Comparison of ENCODE assay signal across 1 cellular context in genomic region chr19:36849701-36850645, GRCh38.
TF ChIP-seq lines count a peak whose summit lies in the region.

No MANE protein-coding gene starts in this region.

TF ChIP-seq in HepG2, 621 proteins besides CTCF, POLR2A, EP300 and RAD21 (continued from another document and continues in another):
- TF ChIP-seq ZBTB14 (CRISPR knock-in tag; IDR thresholded peaks at IDR 0.05) (no peak), ZNF446 (CRISPR knock-in tag; IDR thresholded peaks at IDR 0.05) (no peak), FLYWCH1 (CRISPR knock-in tag; IDR thresholded peaks at IDR 0.05) (no peak), ZNF781 (CRISPR knock-in tag; IDR thresholded peaks at IDR 0.05; ENCODE audit: borderline replicate concordance, not compliant biosample characterization) (no peak), TBX2 (CRISPR knock-in tag; IDR thresholded peaks at IDR 0.05; ENCODE audit: borderline replicate concordance) (peak; percentile 53), ZNF619 (CRISPR knock-in tag; IDR thresholded peaks at IDR 0.05) (peak; percentile 78), NFE2L1 (CRISPR knock-in tag; IDR thresholded peaks at IDR 0.05; ENCODE audit: borderline replicate concordance) (no peak), ATAD3A (CRISPR knock-in tag; IDR thresholded peaks at IDR 0.05) (no peak), EZH2 (conservative IDR thresholded peaks at IDR 0.05; ENCODE audit: low read depth, low read length) (no peak), ZNF672 (CRISPR knock-in tag; IDR thresholded peaks at IDR 0.05) (no peak), SNAPC2 (CRISPR knock-in tag; IDR thresholded peaks at IDR 0.05) (no peak), MYPOP (CRISPR knock-in tag; IDR thresholded peaks at IDR 0.05) (no peak), ZNF280B (CRISPR knock-in tag; IDR thresholded peaks at IDR 0.05; ENCODE audit: borderline replicate concordance) (peak; percentile 76), ZNF550 (CRISPR knock-in tag; IDR thresholded peaks at IDR 0.05; ENCODE audit: borderline replicate concordance) (peak; percentile 92; the same call in 1 of the 2 replicates), FOXA3 (CRISPR knock-in tag; IDR thresholded peaks at IDR 0.05) (peak; percentile 49; the same call in 1 of the 2 replicates), ZNF33B (CRISPR knock-in tag; IDR thresholded peaks at IDR 0.05) (no peak; the same call in 1 of the 2 replicates), ZNF354B (CRISPR knock-in tag; IDR thresholded peaks at IDR 0.05) (peak; percentile 83; the same call in 1 of the 2 replicates), DNMT1 (CRISPR knock-in tag; IDR thresholded peaks at IDR 0.05) (0 out of 2 replicates have a peak, but pooled peaks have one; percentile 57), ZNF572 (CRISPR knock-in tag; IDR thresholded peaks at IDR 0.05) (0 out of 2 replicates have a peak, but pooled peaks have one; percentile 42), NFIC (IDR thresholded peaks at IDR 0.05; ENCODE audit: low read length) (no peak), ZSCAN31 (CRISPR knock-in tag; IDR thresholded peaks at IDR 0.05; ENCODE audit: low read depth) (0 out of 2 replicates have a peak, but pooled peaks have one; percentile 54), KDM6A (CRISPR knock-in tag; IDR thresholded peaks at IDR 0.05; ENCODE audit: low read depth) (no peak), RFXANK (CRISPR knock-in tag; IDR thresholded peaks at IDR 0.05) (no peak), TRIM24 (CRISPR knock-in tag; IDR thresholded peaks at IDR 0.05) (no peak), E2F2 (CRISPR knock-in tag; IDR thresholded peaks at IDR 0.05; ENCODE audit: borderline replicate concordance) (no peak), ZNF251 (CRISPR knock-in tag; IDR thresholded peaks at IDR 0.05) (no peak), NR2F6 (IDR thresholded peaks at IDR 0.05) (no peak), NR2F6 (CRISPR knock-in tag; IDR thresholded peaks at IDR 0.05) (no peak), POGK (CRISPR knock-in tag; conservative IDR thresholded peaks at IDR 0.05) (0 out of 2 replicates have a peak, but pooled peaks have one; percentile 17), MAX (IDR thresholded peaks at IDR 0.05) (peak; percentile 51), ZFP37 (CRISPR knock-in tag; IDR thresholded peaks at IDR 0.05; ENCODE audit: borderline replicate concordance) (no peak), KLF12 (CRISPR knock-in tag; IDR thresholded peaks at IDR 0.05; ENCODE audit: borderline replicate concordance) (peak; percentile 87; the same call in 1 of the 2 replicates), ZFP36L2 (CRISPR knock-in tag; IDR thresholded peaks at IDR 0.05) (no peak), HMG20B (CRISPR knock-in tag; conservative IDR thresholded peaks at IDR 0.05) (no peak), ZC3H4 (CRISPR knock-in tag; IDR thresholded peaks at IDR 0.05; ENCODE audit: borderline replicate concordance) (no peak), RARG (CRISPR knock-in tag; IDR thresholded peaks at IDR 0.05; ENCODE audit: low read depth) (no peak), GABPA (IDR thresholded peaks at IDR 0.05; ENCODE audit: low read depth, low read length) (peak; percentile 37), GABPA (CRISPR knock-in tag; IDR thresholded peaks at IDR 0.05; ENCODE audit: low read depth) (peak; percentile 83), ELF1 (CRISPR knock-in tag; IDR thresholded peaks at IDR 0.05) (peak; percentile 84), SMYD3 (CRISPR knock-in tag; IDR thresholded peaks at IDR 0.05) (0 out of 2 replicates have a peak, but pooled peaks have one; percentile 54), TOPORS (CRISPR knock-in tag; IDR thresholded peaks at IDR 0.05) (peak; percentile 70; the same call in 1 of the 2 replicates), SRSF1 (optimal IDR thresholded peaks at IDR 0.05; ENCODE audit: low read depth, low read length) (peak; percentile 89), ZZZ3 (CRISPR knock-in tag; IDR thresholded peaks at IDR 0.05; ENCODE audit: borderline replicate concordance) (no peak), WIZ (CRISPR knock-in tag; IDR thresholded peaks at IDR 0.05) (no peak), RBFOX2 (IDR thresholded peaks at IDR 0.05; ENCODE audit: low read depth, low read length) (0 out of 2 replicates have a peak, but pooled peaks have one; percentile 18), ZNF232 (CRISPR knock-in tag; IDR thresholded peaks at IDR 0.05; ENCODE audit: borderline replicate concordance) (peak; percentile 51; the same call in 1 of the 2 replicates), IKZF1 (IDR thresholded peaks at IDR 0.05) (no peak), SALL1 (CRISPR knock-in tag; IDR thresholded peaks at IDR 0.05) (peak; percentile 67), PRMT3 (CRISPR knock-in tag; IDR thresholded peaks at IDR 0.05; ENCODE audit: borderline replicate concordance, low read depth) (no peak), CENPT (CRISPR knock-in tag; IDR thresholded peaks at IDR 0.05; ENCODE audit: low read depth) (no peak), PCBP1 (IDR thresholded peaks at IDR 0.05; ENCODE audit: borderline replicate concordance, low read depth, low read length) (no peak), ZBTB7B (CRISPR knock-in tag; IDR thresholded peaks at IDR 0.05) (0 out of 2 replicates have a peak, but pooled peaks have one; percentile 17), ARHGAP35 (CRISPR knock-in tag; IDR thresholded peaks at IDR 0.05; ENCODE audit: borderline replicate concordance) (0 out of 2 replicates have a peak, but pooled peaks have one; percentile 61), ZNF850 (CRISPR knock-in tag; conservative IDR thresholded peaks at IDR 0.05) (0 out of 2 replicates have a peak, but pooled peaks have one; percentile 87), ZNF567 (CRISPR knock-in tag; IDR thresholded peaks at IDR 0.05; ENCODE audit: borderline replicate concordance) (no peak), DR1 (CRISPR knock-in tag; IDR thresholded peaks at IDR 0.05) (no peak), ZKSCAN5 (CRISPR knock-in tag; IDR thresholded peaks at IDR 0.05) (no peak), MTA1 (CRISPR knock-in tag; IDR thresholded peaks at IDR 0.05; ENCODE audit: borderline replicate concordance) (no peak; the same call in 1 of the 2 replicates), ELF4 (CRISPR knock-in tag; IDR thresholded peaks at IDR 0.05; ENCODE audit: borderline replicate concordance) (peak; percentile 44; the same call in 1 of the 2 replicates), ARID2 (CRISPR knock-in tag; IDR thresholded peaks at IDR 0.05; ENCODE audit: borderline replicate concordance) (0 out of 2 replicates have a peak, but pooled peaks have one; percentile 48), ZNF34 (CRISPR knock-in tag; IDR thresholded peaks at IDR 0.05; ENCODE audit: borderline replicate concordance) (no peak), ZNF160 (CRISPR knock-in tag; IDR thresholded peaks at IDR 0.05) (no peak), IKZF4 (CRISPR knock-in tag; IDR thresholded peaks at IDR 0.05; ENCODE audit: borderline replicate concordance, low read depth, not compliant biosample characterization) (peak; percentile 59), ZNF234 (CRISPR knock-in tag; conservative IDR thresholded peaks at IDR 0.05) (no peak)
- TF ChIP-seq, protein P1, sequence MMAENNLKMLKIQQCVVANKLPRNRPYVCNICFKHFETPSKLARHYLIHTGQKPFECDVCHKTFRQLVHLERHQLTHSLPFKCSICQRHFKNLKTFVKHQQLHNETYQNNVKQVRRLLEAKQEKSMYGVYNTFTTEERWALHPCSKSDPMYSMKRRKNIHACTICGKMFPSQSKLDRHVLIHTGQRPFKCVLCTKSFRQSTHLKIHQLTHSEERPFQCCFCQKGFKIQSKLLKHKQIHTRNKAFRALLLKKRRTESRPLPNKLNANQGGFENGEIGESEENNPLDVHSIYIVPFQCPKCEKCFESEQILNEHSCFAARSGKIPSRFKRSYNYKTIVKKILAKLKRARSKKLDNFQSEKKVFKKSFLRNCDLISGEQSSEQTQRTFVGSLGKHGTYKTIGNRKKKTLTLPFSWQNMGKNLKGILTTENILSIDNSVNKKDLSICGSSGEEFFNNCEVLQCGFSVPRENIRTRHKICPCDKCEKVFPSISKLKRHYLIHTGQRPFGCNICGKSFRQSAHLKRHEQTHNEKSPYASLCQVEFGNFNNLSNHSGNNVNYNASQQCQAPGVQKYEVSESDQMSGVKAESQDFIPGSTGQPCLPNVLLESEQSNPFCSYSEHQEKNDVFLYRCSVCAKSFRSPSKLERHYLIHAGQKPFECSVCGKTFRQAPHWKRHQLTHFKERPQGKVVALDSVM (CRISPR knock-in tag; IDR thresholded peaks at IDR 0.05) = no peak
- TF ChIP-seq, protein P2, sequence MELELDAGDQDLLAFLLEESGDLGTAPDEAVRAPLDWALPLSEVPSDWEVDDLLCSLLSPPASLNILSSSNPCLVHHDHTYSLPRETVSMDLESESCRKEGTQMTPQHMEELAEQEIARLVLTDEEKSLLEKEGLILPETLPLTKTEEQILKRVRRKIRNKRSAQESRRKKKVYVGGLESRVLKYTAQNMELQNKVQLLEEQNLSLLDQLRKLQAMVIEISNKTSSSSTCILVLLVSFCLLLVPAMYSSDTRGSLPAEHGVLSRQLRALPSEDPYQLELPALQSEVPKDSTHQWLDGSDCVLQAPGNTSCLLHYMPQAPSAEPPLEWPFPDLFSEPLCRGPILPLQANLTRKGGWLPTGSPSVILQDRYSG (CRISPR knock-in tag; IDR thresholded peaks at IDR 0.05) = no peak
- TF ChIP-seq, protein P3, sequence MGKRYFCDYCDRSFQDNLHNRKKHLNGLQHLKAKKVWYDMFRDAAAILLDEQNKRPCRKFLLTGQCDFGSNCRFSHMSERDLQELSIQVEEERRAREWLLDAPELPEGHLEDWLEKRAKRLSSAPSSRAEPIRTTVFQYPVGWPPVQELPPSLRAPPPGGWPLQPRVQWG (CRISPR knock-in tag; IDR thresholded peaks at IDR 0.05; ENCODE audit: borderline replicate concordance, low read depth) = no peak
- TF ChIP-seq, protein P4, sequence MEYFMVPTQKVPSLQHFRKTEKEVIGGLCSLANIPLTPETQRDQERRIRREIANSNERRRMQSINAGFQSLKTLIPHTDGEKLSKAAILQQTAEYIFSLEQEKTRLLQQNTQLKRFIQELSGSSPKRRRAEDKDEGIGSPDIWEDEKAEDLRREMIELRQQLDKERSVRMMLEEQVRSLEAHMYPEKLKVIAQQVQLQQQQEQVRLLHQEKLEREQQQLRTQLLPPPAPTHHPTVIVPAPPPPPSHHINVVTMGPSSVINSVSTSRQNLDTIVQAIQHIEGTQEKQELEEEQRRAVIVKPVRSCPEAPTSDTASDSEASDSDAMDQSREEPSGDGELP (IDR thresholded peaks at IDR 0.05; ENCODE audit: borderline replicate concordance, low read depth) = no peak; the same call in 1 of the 2 replicates
